ENCODE assay signal across 1 cellular context in the genomic region with DNA sequence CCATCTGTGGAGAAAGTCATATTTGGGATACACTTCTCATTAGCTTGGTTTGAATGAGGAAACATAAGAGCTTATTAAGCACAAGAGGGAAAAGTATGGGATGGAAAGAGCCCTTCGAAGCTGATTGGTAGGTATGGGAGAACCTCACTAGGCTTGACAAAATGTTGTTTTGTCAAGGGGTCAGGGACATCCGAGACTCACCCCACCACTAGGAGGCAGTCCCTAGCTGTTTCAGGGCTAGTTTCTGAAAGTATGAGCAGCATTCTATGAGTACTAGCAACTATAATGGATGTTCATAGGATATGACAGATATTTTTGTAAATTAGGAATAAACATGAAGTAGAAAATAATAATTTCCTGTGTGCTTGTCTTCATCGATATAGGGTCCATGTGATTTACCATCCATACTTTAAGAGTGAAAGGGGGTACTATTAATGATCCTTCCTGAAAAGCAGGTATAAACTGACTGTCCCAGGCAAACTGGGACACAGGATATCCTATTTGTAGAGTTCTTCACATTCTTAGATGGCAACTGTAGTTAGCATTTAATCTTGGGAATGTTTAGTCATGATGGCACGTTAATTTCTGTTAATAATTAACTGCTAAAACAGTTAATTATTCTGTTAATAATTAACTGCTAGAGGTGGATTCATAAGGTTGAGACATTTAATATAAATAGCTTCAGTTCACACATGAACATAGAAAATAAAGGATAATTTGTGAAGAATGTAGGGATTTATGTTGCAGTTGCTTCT.
TF ChIP-seq lines count a peak whose summit lies in the region.

No MANE protein-coding gene starts in this region.

TF ChIP-seq in SK-N-SH, 30 proteins besides CTCF, POLR2A, EP300 and RAD21 (continued from another document):
- no peak for TF ChIP-seq PBX3 (IDR thresholded peaks at IDR 0.05)
